ENCODE assay signal across 8 cellular contexts in the genomic region with DNA sequence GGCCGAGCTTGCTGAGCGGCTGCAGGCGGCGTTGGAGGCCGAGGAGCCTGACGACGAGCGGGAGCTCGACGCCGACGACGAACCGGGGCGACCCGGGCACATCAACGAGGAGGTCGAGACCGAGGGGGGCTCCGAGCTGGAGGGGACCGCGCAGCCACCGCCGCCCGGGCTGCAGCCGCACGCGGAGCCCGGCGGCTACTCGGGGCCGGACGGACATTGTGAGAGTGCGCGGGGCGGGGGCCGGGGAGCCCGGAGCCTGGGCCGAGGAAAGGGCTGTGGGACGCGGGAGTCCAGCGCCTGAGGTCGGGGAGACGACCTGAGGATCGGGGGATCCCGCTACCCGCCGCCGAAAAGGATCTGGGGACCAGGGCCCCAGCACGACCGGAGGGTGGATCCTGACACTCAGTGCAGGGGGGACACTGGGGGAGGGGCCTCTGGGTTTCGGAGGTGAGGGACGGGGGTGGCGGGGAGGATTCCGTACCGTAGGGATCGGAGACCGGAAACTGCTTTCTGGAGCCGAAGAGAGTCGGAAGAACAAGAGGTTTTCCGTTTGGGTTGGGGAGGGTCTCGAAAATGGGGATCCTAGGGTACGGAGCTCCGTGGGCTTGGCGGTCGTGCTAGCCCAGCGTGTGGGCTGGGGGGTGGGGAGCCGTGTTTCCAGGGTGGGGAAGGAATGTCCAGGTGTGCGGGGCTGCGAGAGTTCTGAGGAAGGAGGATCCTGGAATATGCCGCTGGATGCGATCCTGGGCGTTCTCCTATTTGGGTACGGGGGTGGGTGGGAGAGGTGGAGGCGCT. TPM values are rescaled to one million over a fixed set of nuclear protein-coding genes. Genes with fewer than 3 reads are reported as not detected.
DNase-seq lines count a peak whose midpoint lies in the region; ATAC-seq and TF ChIP-seq lines count a peak whose summit lies in the region.

No MANE protein-coding gene starts in this region.

- peak overlapping the region; percentile 63 for H2AFZ ChIP-seq in KMS-11 (ENCODE audit: low read depth)

- DNase-seq in GM06990 (ENCODE audit: extremely low read depth, insufficient read length) (peak; percentile 64), WERI-Rb-1 (peak; percentile 61), left lobe of liver (ENCODE audit: low spot score) (peak; percentile 66), NCI-H1048 (lab: John Stamatoyannopoulos, UW) (no peak)
- DNase-seq in central memory CD8-positive, alpha-beta T cell (ENCODE audit: low spot score in 2 of 2): peak in 1 of 2 donors; percentile 24
- peak; percentile 50 to 66 for DNase-seq in stimulated activated CD4-positive, alpha-beta T cell treated with anti-CD3 and anti-CD28 coated beads, Interleukin-4, amount 100 ng/mL, for 4 hours

- no peaks in the 10 kb centered on the region for H3K9me3 Mint-ChIP-seq in central memory CD8-positive, alpha-beta T cell

- peak overlapping the region; percentile 100 for H3K9ac ChIP-seq in KMS-11

- H3K27me3 Mint-ChIP-seq in central memory CD8-positive, alpha-beta T cell: no peaks in the 10 kb centered on the region

- H3K36me3 ChIP-seq in GM06990 (ENCODE audit: control insufficient read depth, insufficient read depth, low read length) (peaks cover 15% of the 10 kb centered on the region), KMS-11 (ENCODE audit: insufficient read depth) (peaks cover 18% of the 10 kb centered on the region), WERI-Rb-1 (peaks cover 48% of the 10 kb centered on the region)

- peaks cover 24% of the 10 kb centered on the region for H3K4me1 ChIP-seq in KMS-11 (ENCODE audit: low read depth, poor library complexity, severe bottlenecking)

- peak overlapping the region; percentile 89; the same call in 1 of the 2 replicates for H3K4me2 ChIP-seq in KMS-11

- peak overlapping the region; percentile 97 for H3K4me3 Mint-ChIP-seq in central memory CD8-positive, alpha-beta T cell

- H3K4me1 Mint-ChIP-seq in central memory CD8-positive, alpha-beta T cell: peaks cover 54% of the 10 kb centered on the region

- H3K27ac ChIP-seq in KMS-11 (peak overlapping the region; percentile 100), WERI-Rb-1 (peak overlapping the region; percentile 100)

- peaks cover 55% of the 10 kb centered on the region for H3K79me2 ChIP-seq in KMS-11 (ENCODE audit: insufficient read depth, low read depth)

- no peak for TF ChIP-seq CTCF in GM06990 (IDR thresholded peaks at IDR 0.05; ENCODE audit: insufficient read depth, low read length, poor library complexity, severe bottlenecking)
- TF ChIP-seq CTCF in KMS-11 (conservative IDR thresholded peaks at IDR 0.05; ENCODE audit: low read depth, low read length): no peak
- TF ChIP-seq CTCF in WERI-Rb-1 (IDR thresholded peaks at IDR 0.05; ENCODE audit: low read depth, low read length): 0 out of 2 replicates have a peak, but pooled peaks have one; percentile 13

- H4K20me1 ChIP-seq in KMS-11 (ENCODE audit: insufficient read depth): no peaks in the 10 kb centered on the region

- H3K27me3 ChIP-seq in GM06990 (replicated peaks; ENCODE audit: control insufficient read depth, insufficient read depth, low read length): no peaks in the 10 kb centered on the region
- peaks cover 4% of the 10 kb centered on the region; the same call in 1 of the 2 replicates for H3K27me3 ChIP-seq in KMS-11 (ENCODE audit: insufficient read depth, low read depth)
- H3K27me3 ChIP-seq in WERI-Rb-1 (ENCODE audit: insufficient read depth, low read depth, severe bottlenecking): no peaks in the 10 kb centered on the region

- peak overlapping the region; percentile 100 for H3K27ac Mint-ChIP-seq in central memory CD8-positive, alpha-beta T cell (ENCODE audit: low read depth)

- peaks cover 50% of the 10 kb centered on the region for H3K36me3 Mint-ChIP-seq in central memory CD8-positive, alpha-beta T cell (ENCODE audit: insufficient read depth)

- ATAC-seq in central memory CD8-positive, alpha-beta T cell (replicated peaks; ENCODE audit: extremely low read depth, poor library complexity, severe bottlenecking): no peak
- ATAC-seq in left lobe of liver (peak; percentile 7), GM21528 (IDR thresholded peaks at IDR 0.05; ENCODE audit: low FRiP score, unreplicated experiment) (no peak)

- H3K4me3 ChIP-seq in GM06990 (replicated peaks; ENCODE audit: low read depth, low read length) (peak overlapping the region; percentile 99), KMS-11 (IDR thresholded peaks at IDR 0.05; ENCODE audit: insufficient read depth, low read depth, low read length) (peak overlapping the region; percentile 46), WERI-Rb-1 (ENCODE audit: low read depth, low read length) (peak overlapping the region; percentile 95)

- no peaks in the 10 kb centered on the region for H3K9me3 ChIP-seq in WERI-Rb-1 (ENCODE audit: severe bottlenecking)

RNA-seq across cellular contexts. Expression of a gene that starts 0.6 kb away (rescaled TPM):
- 62.4 TPM for total RNA-seq in left lobe of liver

RNA-seq across cellular contexts. Expression of a gene that starts 45.2 kb away (rescaled TPM):
- total RNA-seq in left lobe of liver: 9.0 TPM

RNA-seq across cellular contexts. Expression of a gene that starts 45.8 kb away (rescaled TPM):
- total RNA-seq in left lobe of liver: 10.1 TPM

Comparison
In these comparisons a context has a peak if more than half of its experiments do, and no peak if none do; other contexts are left out.
1. H3K4me3 ChIP-seq: peak in every context shown above with its lines; median percentile 99 in GM06990; 95 in WERI-Rb-1; 46 in KMS-11.